1 cellular context compared by ENCODE assay signal in genomic region chr7:556837-557555, GRCh38.
TF ChIP-seq lines count a peak whose summit lies in the region.

No MANE protein-coding gene starts in this region.

TF ChIP-seq in H1, 55 proteins besides CTCF, POLR2A, EP300 and RAD21:
- TF ChIP-seq GABPA (IDR thresholded peaks at IDR 0.05; ENCODE audit: borderline replicate concordance, insufficient read depth, low read length): no peak
- no peak for TF ChIP-seq TBP (IDR thresholded peaks at IDR 0.05; ENCODE audit: low read depth, low read length)
- TF ChIP-seq USF2 (IDR thresholded peaks at IDR 0.05; ENCODE audit: low read length): no peak
- TF ChIP-seq SIRT6 (IDR thresholded peaks at IDR 0.05; ENCODE audit: low read length): no peak
- TF ChIP-seq SAP30 (IDR thresholded peaks at IDR 0.05; ENCODE audit: insufficient read depth, insufficient replicate concordance, low read length): no peak
- TF ChIP-seq POLR2AphosphoS5 (IDR thresholded peaks at IDR 0.05; ENCODE audit: low read depth, low read length): no peak
- TF ChIP-seq SIX5 (IDR thresholded peaks at IDR 0.05; ENCODE audit: low read depth, low read length): no peak
- no peak for TF ChIP-seq HDAC6 (IDR thresholded peaks at IDR 0.05; ENCODE audit: low read depth, low read length)
- no peak for TF ChIP-seq RNF2 (IDR thresholded peaks at IDR 0.05; ENCODE audit: borderline replicate concordance, low read depth, low read length, missing control alignments, poor library complexity, severe bottlenecking)
- TF ChIP-seq ATF2 (IDR thresholded peaks at IDR 0.05; ENCODE audit: low read length): no peak
- TF ChIP-seq TCF12 (IDR thresholded peaks at IDR 0.05; ENCODE audit: low read depth, low read length): no peak
- no peak for TF ChIP-seq ATF3 (IDR thresholded peaks at IDR 0.05; ENCODE audit: insufficient read depth, low read depth, low read length)
- no peak for TF ChIP-seq KDM5A (IDR thresholded peaks at IDR 0.05; ENCODE audit: low read length)
- TF ChIP-seq NANOG (IDR thresholded peaks at IDR 0.05; ENCODE audit: insufficient read depth, low read depth, low read length, poor library complexity, severe bottlenecking): no peak
- TF ChIP-seq BACH1 (IDR thresholded peaks at IDR 0.05; ENCODE audit: low read length): no peak
TF ChIP-seq in H1: peak in this region for 0.
